ENCODE assay signal across 10 cellular contexts in the genomic region with DNA sequence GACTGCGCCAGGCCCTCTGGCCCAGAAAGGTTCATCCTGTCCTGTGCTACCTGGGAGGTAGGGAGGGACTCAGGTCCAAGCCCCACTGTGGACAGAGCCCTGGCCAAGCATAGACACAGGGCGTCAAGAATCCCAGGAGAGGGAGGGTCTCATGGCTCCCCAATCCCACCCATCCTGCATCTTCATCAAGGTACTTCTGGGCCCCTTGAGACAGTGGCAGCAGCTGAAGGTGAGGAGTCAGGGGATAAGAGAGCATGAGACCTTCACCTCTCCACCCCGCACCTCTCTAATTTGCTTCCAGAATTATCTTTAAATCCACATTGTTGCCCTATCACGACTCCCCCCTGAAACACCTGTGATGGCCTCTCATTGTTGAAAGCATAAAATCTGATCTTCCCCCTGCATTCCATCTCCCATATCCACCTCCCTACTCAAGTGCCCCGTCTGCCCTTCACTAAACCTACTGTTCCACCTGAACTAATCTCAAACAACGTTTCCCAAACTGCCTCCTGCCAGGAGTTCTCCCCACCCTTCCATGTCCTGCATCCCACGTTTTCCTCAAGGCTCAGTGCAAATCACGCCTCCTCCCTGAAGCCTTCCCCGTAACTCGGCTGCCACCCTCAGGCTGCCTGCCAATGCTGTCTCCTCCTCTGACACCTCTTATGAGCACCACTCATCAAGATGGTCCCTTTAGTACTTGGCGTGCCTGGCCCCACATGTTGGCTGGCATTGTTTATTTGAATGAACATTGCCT. TPM values are rescaled to one million over a fixed set of nuclear protein-coding genes. Genes with fewer than 3 reads are reported as not detected.
DNase-seq lines count a peak whose midpoint lies in the region; ATAC-seq and TF ChIP-seq lines count a peak whose summit lies in the region.
"Had no signal": no experiment of that assay in that cellular context is flagged by ENCODE, and none has a peak within 500 bp of the region (broad histone marks: within the 10 kb centered on the region; RNA-seq: fewer than 3 reads in every experiment).

No MANE protein-coding gene starts in this region.

- H3K27ac ChIP-seq in Panc1 (ENCODE audit: low read length) (peak overlapping the region; percentile 87), smooth muscle cell (ENCODE audit: low read depth) (peak overlapping the region; percentile 77), gastroesophageal sphincter (no peak overlapping the region)
- H3K27ac ChIP-seq in naive thymus-derived CD4-positive, alpha-beta T cell (ENCODE audit: low read depth, low read length) = no peak overlapping the region
- H3K27ac ChIP-seq: ascending aorta had no signal

- no peaks in the 10 kb centered on the region for H3K79me2 ChIP-seq in smooth muscle cell (ENCODE audit: low read depth)

- no peak overlapping the region for H3K4me3 ChIP-seq in Panc1 (ENCODE audit: low read depth in 2 of 2, low read length in 2 of 2)
- H3K4me3 ChIP-seq in smooth muscle cell = no peak overlapping the region
- H3K4me3 ChIP-seq in naive thymus-derived CD4-positive, alpha-beta T cell (ENCODE audit: low read length) = no peak overlapping the region
- H3K4me3 ChIP-seq in gastroesophageal sphincter = no peak overlapping the region
- H3K4me3 ChIP-seq: ascending aorta had no signal

- H3K4me3 Mint-ChIP-seq in naive thymus-derived CD4-positive, alpha-beta T cell = no peak overlapping the region

- H3K36me3 Mint-ChIP-seq in naive thymus-derived CD4-positive, alpha-beta T cell = no peaks in the 10 kb centered on the region

- no peak; the same call in 1 of the 2 replicates for TF ChIP-seq CTCF in Panc1 (IDR thresholded peaks at IDR 0.05)
- TF ChIP-seq CTCF in smooth muscle cell (IDR thresholded peaks at IDR 0.05; ENCODE audit: borderline replicate concordance, insufficient read depth, poor library complexity, severe bottlenecking) = peak; percentile 36
- peak in 1 of 4 experiments; percentile 9 for TF ChIP-seq CTCF in gastroesophageal sphincter (IDR thresholded peaks at IDR 0.05)

- H3K36me3 ChIP-seq in Panc1 (ENCODE audit: control insufficient read depth, insufficient read depth, low read length) = no peaks in the 10 kb centered on the region
- no peaks in the 10 kb centered on the region for H3K36me3 ChIP-seq in smooth muscle cell (ENCODE audit: low read depth)
- no peaks in the 10 kb centered on the region for H3K36me3 ChIP-seq in naive thymus-derived CD4-positive, alpha-beta T cell (ENCODE audit: control insufficient read depth in 2 of 3, insufficient read depth in 3 of 3, low read length in 3 of 3)
- H3K36me3 ChIP-seq in gastroesophageal sphincter = no peaks in the 10 kb centered on the region
- H3K36me3 ChIP-seq: ascending aorta had no signal

- peaks cover 36% of the 10 kb centered on the region for H3F3A ChIP-seq in smooth muscle cell (ENCODE audit: low read depth)

- no peaks in the 10 kb centered on the region for H3K27me3 ChIP-seq in Panc1 (ENCODE audit: control insufficient read depth, insufficient read depth, low read length)
- H3K27me3 ChIP-seq in smooth muscle cell (ENCODE audit: low read depth) = no peaks in the 10 kb centered on the region
- no peaks in the 10 kb centered on the region for H3K27me3 ChIP-seq in naive thymus-derived CD4-positive, alpha-beta T cell (ENCODE audit: control insufficient read depth in 2 of 2, insufficient read depth in 2 of 2, low read length in 2 of 2)
- no peaks in the 10 kb centered on the region for H3K27me3 ChIP-seq in gastroesophageal sphincter
- H3K27me3 ChIP-seq: ascending aorta had no signal

- H3K27me3 Mint-ChIP-seq in naive thymus-derived CD4-positive, alpha-beta T cell = peaks cover 21 to 50% (median 26%) of the 10 kb centered on the region in 5 donors

- peak overlapping the region; percentile 27 for H3K9ac ChIP-seq in smooth muscle cell (ENCODE audit: low read depth)

- no peaks in the 10 kb centered on the region for H3K9me3 ChIP-seq in Panc1 (ENCODE audit: control insufficient read depth, insufficient read depth, low read depth, low read length)
- H3K9me3 ChIP-seq in smooth muscle cell (replicated peaks; ENCODE audit: low read depth) = no peaks in the 10 kb centered on the region
- no peaks in the 10 kb centered on the region for H3K9me3 ChIP-seq in naive thymus-derived CD4-positive, alpha-beta T cell (ENCODE audit: control insufficient read depth in 2 of 3, low read length in 3 of 3)
- H3K9me3 ChIP-seq in gastroesophageal sphincter = no peaks in the 10 kb centered on the region
- H3K9me3 ChIP-seq: ascending aorta had no signal

- intact Hi-C loops in Panc1 (cut with micrococcal nuclease; ENCODE audit: unreplicated experiment) (no loop called here), head of caudate nucleus (cut with DNase I) (loop anchor here (5.0 to 10.0 kb wide), 2 partner anchors 89 to 831 kb away; no protein-coding TSS in a partner anchor)
- intact Hi-C loops in naive thymus-derived CD4-positive, alpha-beta T cell (cut with micrococcal nuclease) = no loop called here

- POLR2A ChIA-PET in Panc1 (lab: Charles Lee) = no interaction called here
- POLR2A ChIA-PET in naive thymus-derived CD4-positive, alpha-beta T cell (lab: Charles Lee) = no interaction called here

- peak; percentile 74 for ATAC-seq in Panc1
- no peak for ATAC-seq in naive thymus-derived CD4-positive, alpha-beta T cell
- no peak for ATAC-seq in HG02571 (IDR thresholded peaks at IDR 0.05; ENCODE audit: unreplicated experiment)
- no peak for ATAC-seq in gastroesophageal sphincter

- H2AFZ ChIP-seq in smooth muscle cell (ENCODE audit: low read depth) = peak overlapping the region; percentile 85

- TF ChIP-seq POLR2A in gastroesophageal sphincter (IDR thresholded peaks at IDR 0.05) = no peak

- TF ChIP-seq EP300 in gastroesophageal sphincter (IDR thresholded peaks at IDR 0.05) = no peak

- in situ Hi-C loops in Panc1 (cut with HindIII; ENCODE audit: low pct_unique_long_range_greater_than_20kb, low sequenced_read_pairs) = loop anchor here (25.0 kb wide), 1 partner anchor 89 kb away; no protein-coding TSS in a partner anchor

- CTCF ChIA-PET in Panc1 (lab: Charles Lee) = no interaction called here
- CTCF ChIA-PET in naive thymus-derived CD4-positive, alpha-beta T cell (lab: Charles Lee) = no interaction called here

- H3K4me1 ChIP-seq in Panc1 (ENCODE audit: control insufficient read depth, insufficient read depth, low read length) = peaks cover 55% of the 10 kb centered on the region
- peaks cover 34% of the 10 kb centered on the region for H3K4me1 ChIP-seq in smooth muscle cell (ENCODE audit: low read depth)
- no peaks in the 10 kb centered on the region for H3K4me1 ChIP-seq in naive thymus-derived CD4-positive, alpha-beta T cell (ENCODE audit: control insufficient read depth in 2 of 2, insufficient read depth in 2 of 2, low read length in 2 of 2)
- peaks cover 0 to 11% (median 7%) of the 10 kb centered on the region in 3 donors for H3K4me1 ChIP-seq in gastroesophageal sphincter

- H3K4me1 Mint-ChIP-seq in naive thymus-derived CD4-positive, alpha-beta T cell = peaks cover 0 to 4% (median 0%) of the 10 kb centered on the region in 7 donors

- H4K20me1 ChIP-seq in smooth muscle cell (ENCODE audit: low read depth) = no peaks in the 10 kb centered on the region

- DNase-seq in NCI-H146 (lab: John Stamatoyannopoulos, UW) (peak; percentile 41), NCI-H146 treated with DMSO at 0.1 percent for 48 hours (lab: John Stamatoyannopoulos, UW; ENCODE audit: unreplicated experiment) (no peak), Panc1 (ENCODE audit: low read depth, low spot score) (no peak), head of caudate nucleus (peak in 41 of 42 donors; percentile 6 to 81 (median 45)), smooth muscle cell (lab: John Stamatoyannopoulos, UW; ENCODE audit: unreplicated experiment) (no peak)
- no peak for DNase-seq in naive thymus-derived CD4-positive, alpha-beta T cell
- DNase-seq: activated CD4-positive, CD25-positive, alpha-beta regulatory T cell had no signal

- no TSS peak for BruUV-seq in Panc1 (replicated peaks; lab: Mats Ljungman, UMichigan)

- H3K9me3 Mint-ChIP-seq in naive thymus-derived CD4-positive, alpha-beta T cell = no peaks in the 10 kb centered on the region

- peak overlapping the region in 1 of 9 donors; percentile 27 for H3K27ac Mint-ChIP-seq in naive thymus-derived CD4-positive, alpha-beta T cell

- 32% methylated on average over 11 of the region's 11 CpGs for WGBS in smooth muscle cell (ENCODE audit: low lambda C conversion rate)
- WGBS in gastroesophageal sphincter (ENCODE audit: low coverage in 1 of 2), 2 donors = 48 to 50% methylated on average over 7 to 9 of the region's 11 CpGs

- peak overlapping the region; percentile 32 for H3K4me2 ChIP-seq in smooth muscle cell

RNA-seq across cellular contexts. Expression of a gene that starts 27.1 kb away (rescaled TPM):
- total RNA-seq in Panc1 (2021; ENCODE audit: unreplicated experiment) (4,079 TPM), smooth muscle cell (477 and 663 TPM in 2 replicates), gastroesophageal sphincter (10 to 100 TPM in 3 of 4 donors, 1 to 10 TPM in 1; 4.7 to 73.5 (median 24.3) TPM)
- polyA plus RNA-seq in Panc1 (2012; ENCODE audit: insufficient read length) = 4,352 TPM
- 894 and 2,163 TPM in 2 replicates for polyA plus RNA-seq in smooth muscle cell
- 10 to 100 TPM in 3 of 5 experiments, 1 to 10 TPM in 1, under 1 TPM in 1; 0.46 to 12.0 (median 10.1) TPM for total RNA-seq in naive thymus-derived CD4-positive, alpha-beta T cell
- polyA plus RNA-seq in naive thymus-derived CD4-positive, alpha-beta T cell = 10 to 100 TPM; 14.1 to 23.1 TPM

RNA-seq across cellular contexts. Expression of a gene that starts 30.3 kb away (rescaled TPM):
- total RNA-seq in Panc1 (2021; ENCODE audit: unreplicated experiment) = 351 TPM
- polyA plus RNA-seq in Panc1 (2012; ENCODE audit: insufficient read length) = 242 TPM
- total RNA-seq in smooth muscle cell = 241 and 299 TPM in 2 replicates
- 39.9 and 47.7 TPM in 2 replicates for polyA plus RNA-seq in smooth muscle cell
- total RNA-seq in naive thymus-derived CD4-positive, alpha-beta T cell = 100 to 1,000 TPM; 380 to 919 (median 833) TPM
- 100 to 1,000 TPM; 134 to 145 TPM for polyA plus RNA-seq in naive thymus-derived CD4-positive, alpha-beta T cell
- total RNA-seq in gastroesophageal sphincter = 100 to 1,000 TPM; 521 to 701 (median 591) TPM

Comparison
In these comparisons a context has a peak if more than half of its experiments do, and no peak if none do; other contexts are left out.
1. DNase-seq: peak in NCI-H146 (single experiment) and head of caudate nucleus (41 of 42); none in NCI-H146 treated with DMSO at 0.1 percent for 48 hours (single experiment), Panc1 (single experiment), smooth muscle cell (single experiment) and naive thymus-derived CD4-positive, alpha-beta T cell (0 of 9).
2. H3K27ac ChIP-seq: peak in Panc1 (single experiment) and smooth muscle cell (single experiment); none in naive thymus-derived CD4-positive, alpha-beta T cell (single experiment) and gastroesophageal sphincter (0 of 4).